ENCODE assay signal across 18 cellular contexts in the genomic region with DNA sequence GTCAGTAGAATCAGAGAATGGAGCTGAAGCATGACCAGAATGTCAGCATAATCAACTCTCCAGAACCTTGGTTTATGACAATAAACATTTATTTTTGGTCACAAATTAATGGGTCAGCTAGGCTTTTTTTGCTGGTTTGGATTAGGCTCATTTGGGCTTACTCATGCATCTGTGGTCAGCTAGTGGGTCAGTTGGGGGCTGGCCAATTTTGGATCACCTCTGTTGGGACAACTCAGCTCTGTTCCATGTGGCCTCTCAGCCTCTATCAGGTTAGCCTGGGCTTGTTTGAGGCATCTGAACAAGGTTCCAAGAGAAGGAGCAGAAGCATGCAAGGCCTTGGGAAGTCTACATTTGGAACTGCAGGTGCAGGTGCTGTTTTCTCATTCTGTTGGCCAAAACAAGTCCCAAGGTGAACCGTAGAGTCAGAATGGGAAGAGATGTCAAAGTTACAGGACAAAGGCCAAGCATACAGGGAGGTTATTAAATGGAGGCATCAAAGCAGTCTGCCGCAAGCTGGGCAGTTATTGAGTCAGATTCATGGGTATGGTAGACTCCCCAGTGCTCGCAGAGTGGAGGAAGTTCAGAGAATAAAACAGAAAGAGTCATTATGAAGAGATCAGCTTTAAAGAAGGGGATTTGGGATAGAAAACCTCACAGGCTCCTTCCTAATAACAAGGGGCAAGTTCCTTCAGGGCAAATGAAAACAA.
DNase-seq lines count a peak whose midpoint lies in the region; ATAC-seq and TF ChIP-seq lines count a peak whose summit lies in the region.
"Had no signal": no experiment of that assay in that cellular context is flagged by ENCODE, and none has a peak within 500 bp of the region (broad histone marks: within the 10 kb centered on the region; RNA-seq: fewer than 3 reads in every experiment).

No MANE protein-coding gene starts in this region.

- H4K5ac ChIP-seq in IMR-90 (ENCODE audit: low read depth, low read length) = no peak overlapping the region

- peak; percentile 14; the same call in 1 of the 2 replicates for ATAC-seq in IMR-90 (ENCODE audit: low read depth)
- ATAC-seq in GM21423 (IDR thresholded peaks at IDR 0.05; ENCODE audit: unreplicated experiment) = no peak

- H3K27me3 Mint-ChIP-seq in activated T-helper 2 cell treated with anti-CD3 and anti-CD28 coated beads, Interferon-gamma antibody, Interleukin-2, Interleukin-4, amounts not matched to agents 10 μg/mL and 5 μg/mL and 100 μg/mL, durations not matched to agents 14 hours and 24 hours and 36 hours (ENCODE audit: low read depth) = no peaks in the 10 kb centered on the region

- no peak overlapping the region for H3K14ac ChIP-seq in IMR-90 (replicated peaks; ENCODE audit: low read depth, low read length)

- TF ChIP-seq CTCF in IMR-90 (conservative IDR thresholded peaks at IDR 0.05; ENCODE audit: low read depth, low read length) (no peak), astrocyte of the cerebellum (IDR thresholded peaks at IDR 0.05; ENCODE audit: low read depth, low read length, missing control alignments) (no peak), osteoblast (IDR thresholded peaks at IDR 0.05; ENCODE audit: extremely low read depth, low read depth, low read length) (no peak), spleen (IDR thresholded peaks at IDR 0.05 in 8 of 11, conservative IDR thresholded peaks at IDR 0.05 in 3 of 11) (no peak), A673 (conservative IDR thresholded peaks at IDR 0.05; ENCODE audit: low read depth, low read length) (no peak)

- peak overlapping the region; percentile 56; the same call in 1 of the 2 replicates for H2AK5ac ChIP-seq in IMR-90 (ENCODE audit: low read depth, low read length)

- in situ Hi-C loops in IMR-90 (cut with MboI; ENCODE audit: low sequenced_read_pairs) (no loop called here), astrocyte of the cerebellum (cut with HindIII; ENCODE audit: low sequenced_read_pairs) (no loop called here)

- intact Hi-C loops in IMR-90 (cut with micrococcal nuclease) (no loop called here), spleen (cut with DNase I; ENCODE audit: low total_unique reads) (no loop called here), A673 (cut with micrococcal nuclease; ENCODE audit: unreplicated experiment) (no loop called here)
- intact Hi-C loops in activated T-helper 2 cell treated with anti-CD3 and anti-CD28 coated beads, Interferon-gamma antibody, Interleukin-2, Interleukin-4, amounts not matched to agents 10 μg/mL and 5 μg/mL and 100 μg/mL, durations not matched to agents 14 hours and 24 hours and 36 hours (cut with micrococcal nuclease) = no loop called here

- no peak overlapping the region for H3K23ac ChIP-seq in IMR-90 (ENCODE audit: low read depth, low read length)

- H2AFZ ChIP-seq in IMR-90 (replicated peaks; ENCODE audit: low read length, poor library complexity) (no peak overlapping the region), osteoblast (ENCODE audit: low read length) (no peak overlapping the region)

- H4K91ac ChIP-seq in IMR-90 (ENCODE audit: insufficient read depth, low read depth, low read length) = no peak overlapping the region

- no peak overlapping the region for H3K4me3 Mint-ChIP-seq in activated T-helper 2 cell treated with anti-CD3 and anti-CD28 coated beads, Interferon-gamma antibody, Interleukin-2, Interleukin-4, amounts not matched to agents 10 μg/mL and 5 μg/mL and 100 μg/mL, durations not matched to agents 14 hours and 24 hours and 36 hours (ENCODE audit: low read depth)

- TF ChIP-seq RAD21 in IMR-90 (IDR thresholded peaks at IDR 0.05; ENCODE audit: low read length) = no peak

- H3K27ac ChIP-seq in BLaER1 (no peak overlapping the region), IMR-90 (ENCODE audit: insufficient read depth, low read length) (no peak overlapping the region), osteoblast (ENCODE audit: low read depth, low read length) (no peak overlapping the region), spleen (no peak overlapping the region), A673 (ENCODE audit: low read depth, low read length, poor library complexity, severe bottlenecking) (no peak overlapping the region)
- H3K27ac ChIP-seq: C4-2B, ovary had no signal

- 0 out of 2 replicates have a peak overlapping the region, but pooled peaks have one; percentile 24 for H3K4ac ChIP-seq in IMR-90 (ENCODE audit: low read depth, low read length)

- CTCF ChIA-PET in IMR-90 (lab: Yijun Ruan, JAX) (interaction anchor here (1.0 kb wide), 1 partner anchor 151 kb away, joined by 3 read pairs; no protein-coding TSS in a partner anchor), A673 (lab: Charles Lee) (interaction anchor here (0.6 kb wide), 1 partner anchor 164 kb away, joined by 5 read pairs; no protein-coding TSS in a partner anchor)

- H3K18ac ChIP-seq in IMR-90 (ENCODE audit: low read depth, low read length) = no peak overlapping the region

- H2BK120ac ChIP-seq in IMR-90 (ENCODE audit: low read depth, low read length) = no peak overlapping the region

- no peak overlapping the region for H2BK15ac ChIP-seq in IMR-90 (ENCODE audit: low read depth, low read length)

- H3K4me1 ChIP-seq in BLaER1 = peaks cover 20% of the 10 kb centered on the region
- H3K4me1 ChIP-seq in IMR-90 (ENCODE audit: control insufficient read depth, insufficient read depth, low read length) = peaks cover 6% of the 10 kb centered on the region
- H3K4me1 ChIP-seq in osteoblast (ENCODE audit: insufficient read depth, low read length) = peaks cover 20% of the 10 kb centered on the region
- H3K4me1 ChIP-seq in spleen = no peaks in the 10 kb centered on the region
- peaks cover 8% of the 10 kb centered on the region for H3K4me1 ChIP-seq in A673 (ENCODE audit: insufficient read depth, low read length, poor library complexity, severe bottlenecking)

- no peaks in the 10 kb centered on the region for H3K36me3 Mint-ChIP-seq in activated T-helper 2 cell treated with anti-CD3 and anti-CD28 coated beads, Interferon-gamma antibody, Interleukin-2, Interleukin-4, amounts not matched to agents 10 μg/mL and 5 μg/mL and 100 μg/mL, durations not matched to agents 14 hours and 24 hours and 36 hours (ENCODE audit: low read depth)

- H3K4me2 ChIP-seq in BLaER1 (peak overlapping the region; percentile 58), IMR-90 (ENCODE audit: low read depth, low read length) (no peak overlapping the region), osteoblast (ENCODE audit: insufficient read depth, low read length) (peak overlapping the region; percentile 19)

- BruUV-seq in IMR-90 (replicated peaks; lab: Mats Ljungman, UMichigan) (no TSS peak), A673 (replicated peaks; lab: Mats Ljungman, UMichigan) (no TSS peak)

- H3K79me1 ChIP-seq in IMR-90 (ENCODE audit: low read depth in 1 of 2, low read length in 2 of 2) = peaks cover 22 to 74% of the 10 kb centered on the region in 2 experiments

- no peak overlapping the region for H3K56ac ChIP-seq in IMR-90 (ENCODE audit: extremely low read depth, insufficient read depth, low read length)

- H2BK5ac ChIP-seq in IMR-90 (ENCODE audit: low read depth, low read length, poor library complexity, severe bottlenecking) = no peak overlapping the region

- H3K4me3 ChIP-seq in BLaER1 = no peak overlapping the region
- H3K4me3 ChIP-seq in IMR-90 (ENCODE audit: insufficient read depth, low read depth, low read length) = no peak overlapping the region
- H3K4me3 ChIP-seq in astrocyte of the cerebellum (ENCODE audit: low read depth, low read length) = no peak overlapping the region
- H3K4me3 ChIP-seq in osteoblast (ENCODE audit: insufficient read depth, low read length) = no peak overlapping the region
- H3K4me3 ChIP-seq in spleen = no peak overlapping the region
- H3K4me3 ChIP-seq in A673 (ENCODE audit: low read depth, low read length, poor library complexity, severe bottlenecking) = no peak overlapping the region
- H3K4me3 ChIP-seq: ovary, SJSA1 had no signal

- peaks cover 30% of the 10 kb centered on the region for H3K79me2 ChIP-seq in osteoblast (ENCODE audit: insufficient read depth, low read length)

- no peak for TF ChIP-seq POLR2A in IMR-90 (IDR thresholded peaks at IDR 0.05; ENCODE audit: low read depth, low read length)
- no peak for TF ChIP-seq POLR2A in spleen (IDR thresholded peaks at IDR 0.05)

- no peaks in the 10 kb centered on the region for H3K9me3 ChIP-seq in BLaER1
- no peaks in the 10 kb centered on the region for H3K9me3 ChIP-seq in IMR-90 (ENCODE audit: control insufficient read depth, insufficient read depth, low read length)
- no peaks in the 10 kb centered on the region for H3K9me3 ChIP-seq in osteoblast (ENCODE audit: low read depth, low read length)
- no peaks in the 10 kb centered on the region for H3K9me3 ChIP-seq in spleen
- no peaks in the 10 kb centered on the region for H3K9me3 ChIP-seq in A673 (ENCODE audit: low read depth, low read length, poor library complexity, severe bottlenecking)
- H3K9me3 ChIP-seq: ovary, SJSA1 had no signal

- peaks cover 14% of the 10 kb centered on the region for H3K9me1 ChIP-seq in IMR-90 (ENCODE audit: insufficient read depth, low read length)

- WGBS in IMR-90 (ENCODE audit: extremely low coverage in 2 of 2, insufficient read length in 1 of 2), 2 experiments = 86% methylated on average over 1 of the region's 3 CpGs; no CpG with 5 or more reads in 1 of the 2 experiments
- WGBS in spleen, 5 donors = 83 to 96% (median 91%) methylated on average over 3 of the region's 3 CpGs

- H4K8ac ChIP-seq in IMR-90 (ENCODE audit: low read depth in 2 of 2, low read length in 2 of 2) = no peak overlapping the region

- dilution Hi-C loops in IMR-90 (cut with HindIII; ENCODE audit: low sequenced_read_pairs, unreplicated experiment) = no loop called here

- H3K36me3 ChIP-seq in BLaER1 (no peaks in the 10 kb centered on the region), IMR-90 (ENCODE audit: control insufficient read depth, insufficient read depth, low read length) (no peaks in the 10 kb centered on the region), osteoblast (ENCODE audit: insufficient read depth, low read length) (no peaks in the 10 kb centered on the region), spleen (no peaks in the 10 kb centered on the region), A673 (ENCODE audit: insufficient read depth, low read length, poor library complexity, severe bottlenecking) (no peaks in the 10 kb centered on the region)
- H3K36me3 ChIP-seq: ovary, SJSA1 had no signal

- no peaks in the 10 kb centered on the region for H3K4me1 Mint-ChIP-seq in activated T-helper 2 cell treated with anti-CD3 and anti-CD28 coated beads, Interferon-gamma antibody, Interleukin-2, Interleukin-4, amounts not matched to agents 10 μg/mL and 5 μg/mL and 100 μg/mL, durations not matched to agents 14 hours and 24 hours and 36 hours (ENCODE audit: low read depth)

- H3K9me3 Mint-ChIP-seq in activated T-helper 2 cell treated with anti-CD3 and anti-CD28 coated beads, Interferon-gamma antibody, Interleukin-2, Interleukin-4, amounts not matched to agents 10 μg/mL and 5 μg/mL and 100 μg/mL, durations not matched to agents 14 hours and 24 hours and 36 hours = no peaks in the 10 kb centered on the region

- no peak overlapping the region for H2BK20ac ChIP-seq in IMR-90 (ENCODE audit: low read depth, low read length)

- H4K20me1 ChIP-seq in BLaER1 = no peaks in the 10 kb centered on the region
- H4K20me1 ChIP-seq in IMR-90 (ENCODE audit: insufficient read depth, low read length) = peaks cover 29% of the 10 kb centered on the region; the same call in 1 of the 2 replicates
- no peaks in the 10 kb centered on the region for H4K20me1 ChIP-seq in osteoblast (ENCODE audit: insufficient read depth, low read length)

- H3K27ac Mint-ChIP-seq in activated T-helper 2 cell treated with anti-CD3 and anti-CD28 coated beads, Interferon-gamma antibody, Interleukin-2, Interleukin-4, amounts not matched to agents 10 μg/mL and 5 μg/mL and 100 μg/mL, durations not matched to agents 14 hours and 24 hours and 36 hours = no peak overlapping the region

- POLR2A ChIA-PET in IMR-90 (lab: Charles Lee; ENCODE audit: unreplicated experiment) = no interaction called here
- POLR2A ChIA-PET in A673 (lab: Charles Lee; ENCODE audit: low non-redundant PET) = interaction anchor here (0.7 kb wide), 1 partner anchor 392 kb away, joined by 3 read pairs; no protein-coding TSS in a partner anchor

- DNase-seq in IMR-90 (peak; percentile 45), astrocyte of the cerebellum (ENCODE audit: low read depth) (peak; percentile 39), osteoblast (ENCODE audit: insufficient read length, low spot score, missing footprints) (no peak), spleen (no peak), A673 (ENCODE audit: low spot score) (no peak)
- no peak for DNase-seq in activated T-helper 2 cell treated with anti-CD3 and anti-CD28 coated beads, Interferon-gamma antibody, Interleukin-2, Interleukin-4, amounts not matched to agents 10 μg/mL and 5 μg/mL and 100 μg/mL, durations not matched to agents 14 hours and 24 hours and 36 hours (ENCODE audit: low spot score)
- DNase-seq: activated CD4-positive, alpha-beta T cell treated with anti-CD3 and anti-CD28 coated beads for 4 hours; activated gamma-delta T cell treated with Interleukin-2 at 50 U/mL for 16 hours; anterior cingulate cortex; H7; left cardiac atrium; NCI-H1930; ovary; stimulated activated CD4-positive, alpha-beta T cell treated with anti-CD3 and anti-CD28 coated beads, Interleukin-4, amount 100 ng/mL, for 24 hours had no signal

- no peak overlapping the region for H2AK9ac ChIP-seq in IMR-90 (replicated peaks; ENCODE audit: low read depth, low read length, poor library complexity)

- H3K27me3 ChIP-seq in BLaER1 (no peaks in the 10 kb centered on the region), IMR-90 (ENCODE audit: control insufficient read depth, insufficient read depth, low read length) (no peaks in the 10 kb centered on the region), osteoblast (ENCODE audit: insufficient read depth, low read length) (no peaks in the 10 kb centered on the region), spleen (replicated peaks in 1 of 7) (no peaks in the 10 kb centered on the region), A673 (replicated peaks; ENCODE audit: insufficient read depth, low read depth, low read length, poor library complexity) (no peaks in the 10 kb centered on the region)
- H3K27me3 ChIP-seq: ovary, SJSA1 had no signal

- H3K9ac ChIP-seq in BLaER1 = no peak overlapping the region
- no peak overlapping the region for H3K9ac ChIP-seq in IMR-90 (ENCODE audit: low read depth, low read length)

Comparison
In these comparisons a context has a peak if more than half of its experiments do, and no peak if none do; other contexts are left out.
1. DNase-seq: peak in IMR-90 (single experiment) and astrocyte of the cerebellum (single experiment); none in osteoblast (single experiment), spleen (single experiment), activated T-helper 2 cell treated with anti-CD3 and anti-CD28 coated beads, Interferon-gamma antibody, Interleukin-2, Interleukin-4, amounts not matched to agents 10 μg/mL and 5 μg/mL and 100 μg/mL, durations not matched to agents 14 hours and 24 hours and 36 hours (single experiment) and A673 (single experiment).